Comparison of ENCODE assay signal across 28 cellular contexts in genomic region chr18:79776674-79777073, GRCh38. TPM values are rescaled to one million over a fixed set of nuclear protein-coding genes. Genes with fewer than 3 reads are reported as not detected.
"Had no signal": no experiment of that assay in that cellular context is flagged by ENCODE, and none has a peak within 500 bp of the region (broad histone marks: within the 10 kb centered on the region; RNA-seq: fewer than 3 reads in every experiment).

No MANE protein-coding gene starts in this region.

- DNase-seq: islet precursor cell; left ventricle myocardium inferior; mesendoderm; naive B cell; natural killer cell; nephron progenitor cell; retina; right cardiac atrium; stimulated activated CD4-positive, alpha-beta T cell treated with anti-CD3 and anti-CD28 coated beads, Interleukin-12 subunit alpha, Interleukin-12 subunit beta, amount 100 ng/mL, for 4 hours; stimulated activated CD4-positive, alpha-beta T cell treated with anti-CD3 and anti-CD28 coated beads, Interleukin-15, amount 100 ng/mL, for 24 hours; stimulated activated CD4-positive, alpha-beta T cell treated with anti-CD3 and anti-CD28 coated beads, Interleukin-2, amount 100 ng/mL, for 24 hours; stimulated activated CD4-positive, alpha-beta T cell treated with anti-CD3 and anti-CD28 coated beads, Interleukin-4, amount 100 ng/mL, for 1 hour; stimulated activated naive B cell treated with anti-CD40 and anti-IgM and Interleukin-4, amounts not matched to agents 10 μg/mL and 1 μg/mL and 100 μg/mL, for 72 hours; trophoblast cell; uterus had no signal

- H3K4me1 ChIP-seq: left ventricle myocardium inferior, neural progenitor cell, pancreas, prostate gland, suprapubic skin, tibial artery, upper lobe of right lung, uterus had no signal

- H3K36me3 Mint-ChIP-seq: mesothelial cell of epicardium; naive B cell; natural killer cell; neural progenitor cell; stimulated activated naive B cell treated with anti-CD40 and anti-IgM and Interleukin-4, amounts not matched to agents 10 μg/mL and 1 μg/mL and 100 μg/mL, for 72 hours had no signal

- H3K4me3 Mint-ChIP-seq: mesothelial cell of epicardium; naive B cell; natural killer cell; nephron progenitor cell; neural progenitor cell; stimulated activated naive B cell treated with anti-CD40 and anti-IgM and Interleukin-4, amounts not matched to agents 10 μg/mL and 1 μg/mL and 100 μg/mL, for 72 hours; stimulated activated naive CD8-positive, alpha-beta T cell treated with anti-CD3 and anti-CD28 coated beads, Interleukin-15, Interleukin-2, amounts not matched to agents 100 ng/mL and 50 ng/mL, for 24 hours had no signal

- H3K36me3 ChIP-seq: left ventricle myocardium inferior, neural progenitor cell, pancreas, prostate gland, suprapubic skin, thoracic aorta, tibial artery, upper lobe of right lung, uterus had no signal

- H3K9me3 Mint-ChIP-seq: mesothelial cell of epicardium; natural killer cell; stimulated activated naive CD8-positive, alpha-beta T cell treated with anti-CD3 and anti-CD28 coated beads, Interleukin-15, Interleukin-2, amounts not matched to agents 100 ng/mL and 50 ng/mL, for 24 hours had no signal

- FAIRE-seq: pancreas had no signal

- H3K27ac Mint-ChIP-seq: mesothelial cell of epicardium; natural killer cell; nephron progenitor cell; neural progenitor cell; stimulated activated naive B cell treated with anti-CD40 and anti-IgM and Interleukin-4, amounts not matched to agents 10 μg/mL and 1 μg/mL and 100 μg/mL, for 72 hours; stimulated activated naive CD8-positive, alpha-beta T cell treated with anti-CD3 and anti-CD28 coated beads, Interleukin-15, Interleukin-2, amounts not matched to agents 100 ng/mL and 50 ng/mL, for 24 hours had no signal

- H3K4me1 Mint-ChIP-seq: mesothelial cell of epicardium; naive B cell; natural killer cell; stimulated activated naive B cell treated with anti-CD40 and anti-IgM and Interleukin-4, amounts not matched to agents 10 μg/mL and 1 μg/mL and 100 μg/mL, for 72 hours had no signal

- H3K9ac ChIP-seq: neural progenitor cell had no signal

- H3K4me3 ChIP-seq: left ventricle myocardium inferior, lung, neural progenitor cell, pancreas, prostate gland, skin epidermis, suprapubic skin, thoracic aorta, tibial artery, upper lobe of right lung, uterus had no signal

- H3K9me3 ChIP-seq: left ventricle myocardium inferior, pancreas, prostate gland, suprapubic skin, thoracic aorta, upper lobe of right lung, uterus had no signal

- H2AFZ ChIP-seq: neural progenitor cell had no signal

- H3K27me3 ChIP-seq: pancreas had no signal

- H3K27ac ChIP-seq: left ventricle myocardium inferior, neural progenitor cell, pancreas, prostate gland, skin epidermis, suprapubic skin, thoracic aorta, tibial artery, upper lobe of right lung, uterus had no signal

- ATAC-seq: pancreas; right cardiac atrium; sciatic nerve; stimulated activated naive B cell treated with anti-CD40 and anti-IgM and Interleukin-4, amounts not matched to agents 10 μg/mL and 1 μg/mL and 100 μg/mL, for 72 hours; upper lobe of right lung had no signal

- H3K4me2 ChIP-seq: neural progenitor cell had no signal

RNA-seq across cellular contexts. Expression of gene KCNG2, which starts 21.1 kb away (rescaled TPM):
- total RNA-seq: kidney epithelial cell, left ventricle myocardium inferior, mesothelial cell of epicardium, natural killer cell, suprapubic skin had no signal
- polyA plus RNA-seq: pancreas, right cardiac atrium had no signal
